ENCODE assay signal across 7 cellular contexts in genomic region chr20:25058051-25058796, GRCh38. TPM values are rescaled to one million over a fixed set of nuclear protein-coding genes. Genes with fewer than 3 reads are reported as not detected.
DNase-seq lines count a peak whose midpoint lies in the region; ATAC-seq, FAIRE-seq and TF ChIP-seq lines count a peak whose summit lies in the region.

ACSS1 (minus strand) TSS chr20:25058139; CDS start chr20:25058102, 37 bp downstream.

- no peak for TF ChIP-seq CTCF in fibroblast of lung (conservative IDR thresholded peaks at IDR 0.05 in 1 of 2, IDR thresholded peaks at IDR 0.05 in 1 of 2; ENCODE audit: low read depth in 1 of 2, low read length in 2 of 2)

- H3K9me3 ChIP-seq in fibroblast of lung (ENCODE audit: control insufficient read depth, insufficient read depth, low read depth, low read length) (no peaks in the 10 kb centered on the region), neuron (ENCODE audit: low read length) (no peaks in the 10 kb centered on the region)

- H3K4me2 ChIP-seq in fibroblast of lung (ENCODE audit: extremely low read depth, insufficient read depth, low read length): peak within 1 kb of the TSS; percentile 87

- H3K4me3 ChIP-seq in fibroblast of lung (replicated peaks in 1 of 4; ENCODE audit: control extremely low read depth in 1 of 4, insufficient read depth in 1 of 4, low read depth in 3 of 4, low read length in 4 of 4) (peak within 1 kb of the TSS; percentile 53 to 62 (median 56)), neuron (ENCODE audit: low read length) (peak within 1 kb of the TSS; percentile 46)

- no peak within 1 kb of the TSS for H3K27ac ChIP-seq in fibroblast of lung (ENCODE audit: insufficient read depth, low read length)
- H3K27ac ChIP-seq in substantia nigra (ENCODE audit: low read depth, low read length, poor library complexity, severe bottlenecking): peak within 1 kb of the TSS; percentile 92

- ATAC-seq in HG02642 (IDR thresholded peaks at IDR 0.05; ENCODE audit: poor library complexity, unreplicated experiment): peak; percentile 66

- H3K79me2 ChIP-seq in fibroblast of lung (ENCODE audit: control insufficient read depth, insufficient read depth, low read length): no peaks in the 10 kb centered on the region

- no peaks in the 10 kb centered on the region for H4K20me1 ChIP-seq in fibroblast of lung (ENCODE audit: control insufficient read depth, extremely low read depth, insufficient read depth, low read length)

- H3K9ac ChIP-seq in fibroblast of lung (ENCODE audit: insufficient read depth, low read length): peak within 1 kb of the TSS; percentile 34

- peaks cover 31% of the 10 kb centered on the region for H3K27me3 ChIP-seq in fibroblast of lung (ENCODE audit: control insufficient read depth, insufficient read depth, low read length)
- peaks cover 77% of the 10 kb centered on the region for H3K27me3 ChIP-seq in neuron (ENCODE audit: insufficient read depth, low read length)

- DNase-seq in GM18507 (ENCODE audit: extremely low spot score, insufficient read length, low read depth): peak; percentile 78
- peak; percentile 19 for DNase-seq in NCI-H774 (lab: John Stamatoyannopoulos, UW)
- peak; percentile 54 for DNase-seq in activated T-cell treated with anti-CD3 and anti-CD28 coated beads for 48 hours (ENCODE audit: low read depth)
- DNase-seq in fibroblast of lung (ENCODE audit: low read depth in 2 of 2): peak; percentile 27 to 35
- DNase-seq in substantia nigra (lab: John Stamatoyannopoulos, UW): peak in 36 of 49 donors; percentile 28 to 85 (median 62)

- peaks cover 11% of the 10 kb centered on the region for H3K4me1 ChIP-seq in fibroblast of lung (ENCODE audit: control insufficient read depth, extremely low read depth, insufficient read depth, low read length)
- H3K4me1 ChIP-seq in neuron (ENCODE audit: insufficient read depth, low read length): peaks cover 22% of the 10 kb centered on the region

- FAIRE-seq in GM18507 (lab: Jason Lieb, UNC): peak; percentile 91

- no peaks in the 10 kb centered on the region for H3K36me3 ChIP-seq in fibroblast of lung (ENCODE audit: control insufficient read depth, insufficient read depth, low read length)
- no peaks in the 10 kb centered on the region for H3K36me3 ChIP-seq in neuron (ENCODE audit: insufficient read depth, low read length)

- H2AFZ ChIP-seq in fibroblast of lung (ENCODE audit: low read length) (peak within 1 kb of the TSS; percentile 73), neuron (ENCODE audit: low read depth, low read length) (peak within 1 kb of the TSS; percentile 31)

RNA-seq across cellular contexts. Expression of gene ACSS1, which starts in this region (rescaled TPM):
- 1.3 and 3.9 TPM in 2 replicates for total RNA-seq in fibroblast of lung
- polyA plus RNA-seq in fibroblast of lung: 0.53 and 3.4 TPM in 2 replicates
- 0.61 and 3.4 TPM in 2 replicates for polyA plus RNA-seq in fibroblast of lung (2012)
- 0.93 and 9.5 TPM in 2 replicates for polyA minus RNA-seq in fibroblast of lung (ENCODE audit: low replicate concordance)

Comparison
In these comparisons a context has a peak if more than half of its experiments do, and no peak if none do; other contexts are left out.
1. DNase-seq: peak in every context shown above with its lines; median percentile 78 in GM18507; 62 in substantia nigra; 54 in activated T-cell treated with anti-CD3 and anti-CD28 coated beads for 48 hours; 31 in fibroblast of lung; 19 in NCI-H774.